18 cellular contexts compared by ENCODE assay signal in the genomic region with DNA sequence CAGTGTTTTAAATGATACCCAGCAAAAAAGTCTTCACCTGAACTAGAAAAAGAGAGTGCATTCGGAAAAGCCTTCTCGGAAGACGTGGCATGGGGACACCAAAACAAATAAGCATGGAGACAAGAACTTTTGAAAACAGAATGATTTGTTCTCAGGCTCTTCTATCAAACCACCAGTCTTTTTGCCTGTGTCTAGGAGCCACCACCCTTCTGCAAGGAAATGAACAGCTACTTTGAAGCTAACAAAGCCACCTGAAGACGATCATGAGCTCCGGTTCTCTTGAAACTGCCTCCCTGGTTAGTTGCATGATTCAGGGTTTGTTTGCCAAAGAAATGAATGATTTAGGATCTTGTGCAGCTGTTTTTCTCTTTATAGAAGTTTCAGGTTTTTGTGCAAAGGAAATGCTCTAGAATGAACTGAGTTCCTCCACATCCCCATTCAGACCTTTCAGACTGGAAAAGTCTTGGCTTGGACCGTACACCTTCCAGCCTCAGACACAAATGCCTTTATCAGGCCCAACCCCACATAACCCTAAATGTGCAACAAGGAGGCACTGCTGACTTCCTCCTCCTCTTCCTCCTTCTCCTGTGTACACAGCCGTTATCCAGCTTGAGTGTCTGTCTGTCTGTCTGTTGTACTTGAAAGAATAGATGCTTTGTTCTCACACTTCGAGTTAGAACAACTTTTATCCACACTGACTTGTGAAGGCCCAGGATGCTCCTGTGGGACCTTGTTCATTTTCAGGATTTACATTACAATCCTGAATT.
A peak's percentile ranks its signal among the peaks of the same experiment; 100 is the strongest.
DNase-seq lines count a peak whose midpoint lies in the region; ATAC-seq, FAIRE-seq and TF ChIP-seq lines count a peak whose summit lies in the region.
"Had no signal": no experiment of that assay in that cellular context is flagged by ENCODE, and none has a peak within 500 bp of the region (broad histone marks: within the 10 kb centered on the region; RNA-seq: fewer than 3 reads in every experiment).

No MANE protein-coding gene starts in this region.

- H3K27ac ChIP-seq in VCaP = peak overlapping the region; percentile 39

- peak; percentile 51 to 55 for ATAC-seq in activated T-cell treated with anti-CD3 and anti-CD28 coated beads, Interleukin-2, amount 50 U/mL, for 4 hours
- no peak for ATAC-seq in GM19023 (IDR thresholded peaks at IDR 0.05; ENCODE audit: unreplicated experiment)
- ATAC-seq: Panc1; stimulated activated memory B cell treated with anti-CD40 and anti-IgM and Interleukin-4, amounts not matched to agents 10 μg/mL and 1 μg/mL and 100 μg/mL, for 72 hours had no signal

- H3K9me3 Mint-ChIP-seq in activated T-cell treated with anti-CD3 and anti-CD28 coated beads, Interleukin-2, amount 50 U/mL, for 4 hours = no peaks in the 10 kb centered on the region
- H3K9me3 Mint-ChIP-seq in activated T-cell treated with anti-CD3 and anti-CD28 coated beads, Interleukin-2, amount 50 U/mL, for 24 hours = no peaks in the 10 kb centered on the region
- peaks cover 2% of the 10 kb centered on the region for H3K9me3 Mint-ChIP-seq in neural crest cell

- no peaks in the 10 kb centered on the region for H3K27me3 Mint-ChIP-seq in activated T-cell treated with anti-CD3 and anti-CD28 coated beads, Interleukin-2, amount 50 U/mL, for 4 hours (ENCODE audit: low read depth)
- peaks cover 7% of the 10 kb centered on the region for H3K27me3 Mint-ChIP-seq in activated T-cell treated with anti-CD3 and anti-CD28 coated beads, Interleukin-2, amount 50 U/mL, for 24 hours
- no peaks in the 10 kb centered on the region for H3K27me3 Mint-ChIP-seq in neural crest cell (ENCODE audit: low read depth)
- H3K27me3 Mint-ChIP-seq: stimulated activated memory B cell treated with anti-CD40 and anti-IgM and Interleukin-4, amounts not matched to agents 10 μg/mL and 1 μg/mL and 100 μg/mL, for 72 hours had no signal

- no peak overlapping the region for H3K27ac Mint-ChIP-seq in activated T-cell treated with anti-CD3 and anti-CD28 coated beads, Interleukin-2, amount 50 U/mL, for 24 hours
- H3K27ac Mint-ChIP-seq in neural crest cell (ENCODE audit: unreplicated experiment) = peak overlapping the region; percentile 59
- H3K27ac Mint-ChIP-seq: stimulated activated memory B cell treated with anti-CD40 and anti-IgM and Interleukin-4, amounts not matched to agents 10 μg/mL and 1 μg/mL and 100 μg/mL, for 72 hours had no signal

- TF ChIP-seq POLR2A in GM12891 (IDR thresholded peaks at IDR 0.05; ENCODE audit: low read depth, low read length) = no peak

- H3K4me3 Mint-ChIP-seq in activated T-cell treated with anti-CD3 and anti-CD28 coated beads, Interleukin-2, amount 50 U/mL, for 4 hours = peak overlapping the region; percentile 33
- H3K4me3 Mint-ChIP-seq in activated T-cell treated with anti-CD3 and anti-CD28 coated beads, Interleukin-2, amount 50 U/mL, for 24 hours = no peak overlapping the region
- no peak overlapping the region for H3K4me3 Mint-ChIP-seq in neural crest cell
- H3K4me3 Mint-ChIP-seq: stimulated activated memory B cell treated with anti-CD40 and anti-IgM and Interleukin-4, amounts not matched to agents 10 μg/mL and 1 μg/mL and 100 μg/mL, for 72 hours had no signal

- FAIRE-seq in GM12891 (lab: Jason Lieb, UNC) = peak; percentile 57

- no peak for DNase-seq in activated T-cell treated with anti-CD3 and anti-CD28 coated beads, Interleukin-2, amount 50 U/mL, for 4 hours
- no peak for DNase-seq in activated T-cell treated with anti-CD3 and anti-CD28 coated beads, Interleukin-2, amount 50 U/mL, for 24 hours
- DNase-seq in GM12891 (ENCODE audit: insufficient read length, low spot score) = no peak
- no peak for DNase-seq in neural crest cell (ENCODE audit: low read depth, low spot score)
- no peak for DNase-seq in DMS153 treated with DMSO at 0.1 percent for 48 hours (lab: John Stamatoyannopoulos, UW; ENCODE audit: unreplicated experiment)
- no peak for DNase-seq in stimulated activated CD4-positive, alpha-beta T cell treated with anti-CD3 and anti-CD28 coated beads, Interleukin-15, amount 100 ng/mL, for 24 hours
- DNase-seq: ACHN; activated CD4-positive, CD25-positive, alpha-beta regulatory T cell; activated CD8-positive, alpha-beta memory T cell treated with anti-CD3 and anti-CD28 coated beads, Interleukin-2, amount 50 U/mL, for 4 hours; GOT3; islet precursor cell; midbrain; NCI-H2171; NCI-H748 treated with DMSO at 0.1 percent for 48 hours had no signal

- H3K4me1 Mint-ChIP-seq in activated T-cell treated with anti-CD3 and anti-CD28 coated beads, Interleukin-2, amount 50 U/mL, for 4 hours (ENCODE audit: low read depth) = peaks cover 64% of the 10 kb centered on the region
- H3K4me1 Mint-ChIP-seq in activated T-cell treated with anti-CD3 and anti-CD28 coated beads, Interleukin-2, amount 50 U/mL, for 24 hours (ENCODE audit: low read depth) = peaks cover 61% of the 10 kb centered on the region
- H3K4me1 Mint-ChIP-seq in neural crest cell = peaks cover 21% of the 10 kb centered on the region

- no peaks in the 10 kb centered on the region for H3K36me3 Mint-ChIP-seq in activated T-cell treated with anti-CD3 and anti-CD28 coated beads, Interleukin-2, amount 50 U/mL, for 4 hours (ENCODE audit: insufficient read depth)
- no peaks in the 10 kb centered on the region for H3K36me3 Mint-ChIP-seq in activated T-cell treated with anti-CD3 and anti-CD28 coated beads, Interleukin-2, amount 50 U/mL, for 24 hours (ENCODE audit: low read depth)
- H3K36me3 Mint-ChIP-seq in neural crest cell (ENCODE audit: low read depth) = no peaks in the 10 kb centered on the region
- H3K36me3 Mint-ChIP-seq: stimulated activated memory B cell treated with anti-CD40 and anti-IgM and Interleukin-4, amounts not matched to agents 10 μg/mL and 1 μg/mL and 100 μg/mL, for 72 hours had no signal

- no peak for TF ChIP-seq CTCF in VCaP (conservative IDR thresholded peaks at IDR 0.05)
- TF ChIP-seq CTCF in neural crest cell (conservative IDR thresholded peaks at IDR 0.05) = no peak

TF ChIP-seq in GM12891, 5 proteins besides CTCF, POLR2A, EP300 and RAD21:
- TF ChIP-seq SPI1 (IDR thresholded peaks at IDR 0.05; ENCODE audit: low read depth, low read length) = no peak
- TF ChIP-seq TAF1 (IDR thresholded peaks at IDR 0.05; ENCODE audit: low read depth, low read length) = no peak
- no peak for TF ChIP-seq PAX5 (IDR thresholded peaks at IDR 0.05; ENCODE audit: insufficient read depth, low read length, severe bottlenecking)
- no peak for TF ChIP-seq POU2F2 (IDR thresholded peaks at IDR 0.05; ENCODE audit: low read depth, low read length)
- no peak for TF ChIP-seq POLR2AphosphoS5 (IDR thresholded peaks at IDR 0.05; ENCODE audit: low read depth, low read length)
